Comparison of ENCODE assay signal across 9 cellular contexts in genomic region chr2:207930747-207931146, GRCh38.
DNase-seq lines count a peak whose midpoint lies in the region; ATAC-seq, FAIRE-seq and TF ChIP-seq lines count a peak whose summit lies in the region.
"Had no signal": no experiment of that assay in that cellular context is flagged by ENCODE, and none has a peak within 500 bp of the region (broad histone marks: within the 10 kb centered on the region; RNA-seq: fewer than 3 reads in every experiment).

No MANE protein-coding gene starts in this region.

- no peaks in the 10 kb centered on the region for H3F3A ChIP-seq in smooth muscle cell (ENCODE audit: low read depth)

- H3K27ac Mint-ChIP-seq in CD4-positive, alpha-beta T cell, result no peak overlapping the region
- H3K27ac Mint-ChIP-seq: stimulated activated memory B cell treated with anti-CD40 and anti-IgM and Interleukin-4, amounts not matched to agents 10 μg/mL and 1 μg/mL and 100 μg/mL, for 72 hours had no signal

- H3K36me3 ChIP-seq in bronchial epithelial cell (ENCODE audit: control insufficient read depth, insufficient read depth, low read length) (no peaks in the 10 kb centered on the region), muscle layer of duodenum (ENCODE audit: control insufficient read depth in 1 of 2, insufficient read depth in 2 of 2, low read length in 2 of 2) (no peaks in the 10 kb centered on the region), smooth muscle cell (ENCODE audit: low read depth) (no peaks in the 10 kb centered on the region)

- peaks cover 11% of the 10 kb centered on the region for H3K4me1 Mint-ChIP-seq in CD4-positive, alpha-beta T cell (ENCODE audit: low read depth)
- H3K4me1 Mint-ChIP-seq: stimulated activated memory B cell treated with anti-CD40 and anti-IgM and Interleukin-4, amounts not matched to agents 10 μg/mL and 1 μg/mL and 100 μg/mL, for 72 hours had no signal

- H3K9me3 Mint-ChIP-seq in CD4-positive, alpha-beta T cell, result no peaks in the 10 kb centered on the region
- H3K9me3 Mint-ChIP-seq: stimulated activated memory B cell treated with anti-CD40 and anti-IgM and Interleukin-4, amounts not matched to agents 10 μg/mL and 1 μg/mL and 100 μg/mL, for 72 hours had no signal

- no peak overlapping the region for H3K4me3 Mint-ChIP-seq in CD4-positive, alpha-beta T cell
- H3K4me3 Mint-ChIP-seq: stimulated activated memory B cell treated with anti-CD40 and anti-IgM and Interleukin-4, amounts not matched to agents 10 μg/mL and 1 μg/mL and 100 μg/mL, for 72 hours had no signal

- H3K4me1 ChIP-seq in muscle layer of duodenum (ENCODE audit: control insufficient read depth in 1 of 2, insufficient read depth in 2 of 2, low read length in 2 of 2), result peaks cover 0 to 3% of the 10 kb centered on the region in 2 donors
- peaks cover 28% of the 10 kb centered on the region for H3K4me1 ChIP-seq in smooth muscle cell (ENCODE audit: low read depth)

- H3K27me3 ChIP-seq in bronchial epithelial cell (ENCODE audit: control insufficient read depth, insufficient read depth, low read length) (no peaks in the 10 kb centered on the region), muscle layer of duodenum (ENCODE audit: low read depth, low read length) (no peaks in the 10 kb centered on the region), smooth muscle cell (ENCODE audit: low read depth) (no peaks in the 10 kb centered on the region)
- no peaks in the 10 kb centered on the region for H3K27me3 ChIP-seq in CD4-positive, alpha-beta T cell (ENCODE audit: control insufficient read depth, insufficient read depth, low read length)

- H4K20me1 ChIP-seq in smooth muscle cell (ENCODE audit: low read depth), result no peaks in the 10 kb centered on the region

- no peak overlapping the region for H2AFZ ChIP-seq in smooth muscle cell (ENCODE audit: low read depth)

- POLR2A ChIA-PET in CD4-positive, alpha-beta T cell (lab: Charles Lee), result no interaction called here

- CTCF ChIA-PET in CD4-positive, alpha-beta T cell (lab: Charles Lee), result no interaction called here

- no peak for ATAC-seq in CD4-positive, alpha-beta T cell (ENCODE audit: poor library complexity)
- ATAC-seq in GM19455 (IDR thresholded peaks at IDR 0.05; ENCODE audit: unreplicated experiment), result no peak
- ATAC-seq: stimulated activated memory B cell treated with anti-CD40 and anti-IgM and Interleukin-4, amounts not matched to agents 10 μg/mL and 1 μg/mL and 100 μg/mL, for 72 hours had no signal

- DNase-seq in DMS53 treated with DMSO at 0.1 percent for 48 hours (lab: John Stamatoyannopoulos, UW; ENCODE audit: unreplicated experiment) (peak; percentile 90), NCI-H2107 (lab: John Stamatoyannopoulos, UW) (peak; percentile 48), bronchial epithelial cell (ENCODE audit: low read depth) (peak; percentile 33), smooth muscle cell (lab: John Stamatoyannopoulos, UW; ENCODE audit: unreplicated experiment) (no peak), globus pallidus (ENCODE audit: low spot score) (no peak)
- no peak for DNase-seq in CD4-positive, alpha-beta T cell

- H3K4me2 ChIP-seq in smooth muscle cell, result no peak overlapping the region

- H3K27ac ChIP-seq in muscle layer of duodenum (ENCODE audit: low read length) (peak overlapping the region; percentile 4), smooth muscle cell (ENCODE audit: low read depth) (no peak overlapping the region)
- no peak overlapping the region for H3K27ac ChIP-seq in CD4-positive, alpha-beta T cell (ENCODE audit: low read depth, low read length)

- TF ChIP-seq CTCF in bronchial epithelial cell (IDR thresholded peaks at IDR 0.05; ENCODE audit: insufficient read depth, low read length, severe bottlenecking) (no peak), smooth muscle cell (IDR thresholded peaks at IDR 0.05; ENCODE audit: borderline replicate concordance, insufficient read depth, poor library complexity, severe bottlenecking) (no peak)
- no peak for TF ChIP-seq CTCF in CD4-positive, alpha-beta T cell (IDR thresholded peaks at IDR 0.05)

- no peak overlapping the region for H3K9ac ChIP-seq in smooth muscle cell (ENCODE audit: low read depth)

- no peak for FAIRE-seq in bronchial epithelial cell (lab: Jason Lieb, UNC)

- no peaks in the 10 kb centered on the region for H3K27me3 Mint-ChIP-seq in CD4-positive, alpha-beta T cell
- H3K27me3 Mint-ChIP-seq: stimulated activated memory B cell treated with anti-CD40 and anti-IgM and Interleukin-4, amounts not matched to agents 10 μg/mL and 1 μg/mL and 100 μg/mL, for 72 hours had no signal

- intact Hi-C loops in CD4-positive, alpha-beta T cell (cut with DNase I, micrococcal nuclease), result no loop called here

- H3K9me3 ChIP-seq in muscle layer of duodenum (ENCODE audit: control insufficient read depth in 1 of 2, low read length in 2 of 2), result no peaks in the 10 kb centered on the region
- no peaks in the 10 kb centered on the region for H3K9me3 ChIP-seq in CD4-positive, alpha-beta T cell (ENCODE audit: control insufficient read depth, low read length)
- no peaks in the 10 kb centered on the region for H3K9me3 ChIP-seq in smooth muscle cell (replicated peaks; ENCODE audit: low read depth)

- 88% methylated on average over 29 of the region's 29 CpGs for WGBS in smooth muscle cell (ENCODE audit: low lambda C conversion rate)

- no peaks in the 10 kb centered on the region for H3K79me2 ChIP-seq in smooth muscle cell (ENCODE audit: low read depth)

- peaks cover 33% of the 10 kb centered on the region for H3K36me3 Mint-ChIP-seq in CD4-positive, alpha-beta T cell (ENCODE audit: low read depth)

- H3K4me3 ChIP-seq in bronchial epithelial cell (ENCODE audit: low read depth, low read length) (no peak overlapping the region), muscle layer of duodenum (ENCODE audit: low read depth in 1 of 2, low read length in 2 of 2) (no peak overlapping the region), smooth muscle cell (no peak overlapping the region)

Comparison
In these comparisons a context has a peak if more than half of its experiments do, and no peak if none do; other contexts are left out.
1. DNase-seq: peak in DMS53 treated with DMSO at 0.1 percent for 48 hours (single experiment), NCI-H2107 (single experiment) and bronchial epithelial cell (single experiment); none in CD4-positive, alpha-beta T cell (0 of 10), smooth muscle cell (single experiment) and globus pallidus (single experiment).